In the genomic region with DNA sequence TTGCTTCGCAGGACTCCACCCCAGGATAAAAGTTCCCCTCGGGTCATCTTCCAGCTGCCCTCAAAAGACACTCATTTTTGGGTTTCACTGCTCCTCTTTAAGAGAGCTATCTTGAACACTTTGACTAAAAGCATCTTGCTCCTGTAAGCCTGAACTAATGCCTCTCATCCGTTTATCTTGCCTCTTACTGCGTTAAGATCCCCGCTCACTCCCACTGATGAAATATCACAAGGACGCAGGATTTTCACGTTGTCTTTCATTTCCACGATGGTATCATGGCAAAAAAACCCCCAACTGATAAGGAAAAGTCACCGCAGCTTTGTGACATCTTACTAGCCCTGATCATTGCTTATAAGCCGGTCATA, we compare ENCODE assay signal across 8 cellular contexts. TPM values are rescaled to one million over a fixed set of nuclear protein-coding genes. Genes with fewer than 3 reads are reported as not detected.
A peak's percentile ranks its signal among the peaks of the same experiment; 100 is the strongest.
DNase-seq lines count a peak whose midpoint lies in the region; ATAC-seq, FAIRE-seq and TF ChIP-seq lines count a peak whose summit lies in the region.

No MANE protein-coding gene starts in this region.

- H3K4me3 Mint-ChIP-seq in activated CD8-positive, alpha-beta memory T cell treated with anti-CD3 and anti-CD28 coated beads, Interleukin-2, amount 10 ng/mL, durations not matched to agents 7 days and 5 days, result peak overlapping the region; percentile 99

- H3K9me3 Mint-ChIP-seq in activated CD8-positive, alpha-beta memory T cell treated with anti-CD3 and anti-CD28 coated beads, Interleukin-2, amount 10 ng/mL, durations not matched to agents 7 days and 5 days (ENCODE audit: low read depth), result no peaks in the 10 kb centered on the region

- H3K4me2 ChIP-seq in HepG2 (ENCODE audit: low read depth, low read length), result peak overlapping the region; percentile 90

- BruUV-seq in HepG2 (replicated peaks; lab: Mats Ljungman, UMichigan), result no TSS peak

- no peaks in the 10 kb centered on the region for H3K27me3 Mint-ChIP-seq in activated CD8-positive, alpha-beta memory T cell treated with anti-CD3 and anti-CD28 coated beads, Interleukin-2, amount 10 ng/mL, durations not matched to agents 7 days and 5 days

- peaks cover 3% of the 10 kb centered on the region; the same call in 1 of the 2 replicates for H4K20me1 ChIP-seq in HepG2 (ENCODE audit: insufficient read depth, low read length)

- H3K27ac Mint-ChIP-seq in activated CD8-positive, alpha-beta memory T cell treated with anti-CD3 and anti-CD28 coated beads, Interleukin-2, amount 10 ng/mL, durations not matched to agents 7 days and 5 days, result peak overlapping the region; percentile 93

- peaks cover 70% of the 10 kb centered on the region for H3K79me2 ChIP-seq in HepG2 (ENCODE audit: insufficient read depth, low read length)

- 0 out of 5 replicates have a peak, but pooled peaks cover 0 to 2% of the 10 kb centered on the region in 2 experiments for H3K36me3 ChIP-seq in HepG2 (replicated peaks in 1 of 2; ENCODE audit: control insufficient read depth in 1 of 2, insufficient read depth in 2 of 2, low read length in 2 of 2)
- H3K36me3 ChIP-seq in tibial artery, result no peaks in the 10 kb centered on the region

- H3K4me1 Mint-ChIP-seq in activated CD8-positive, alpha-beta memory T cell treated with anti-CD3 and anti-CD28 coated beads, Interleukin-2, amount 10 ng/mL, durations not matched to agents 7 days and 5 days, result peaks cover 21% of the 10 kb centered on the region

- POLR2A ChIA-PET in HepG2 (lab: Yijun Ruan, JAX) (interaction anchor here (1.0 to 2.6 kb wide), 6 partner anchors 10 to 123 kb away, joined by 3 to 17 read pairs (median 7); no protein-coding TSS in a partner anchor), HEK293T (lab: Yijun Ruan, JAX) (interaction anchor here (1.1 to 1.6 kb wide), 4 partner anchors 14 to 27 kb away, joined by 3 to 5 read pairs (median 4); no protein-coding TSS in a partner anchor)

- CTCF ChIA-PET in activated CD8-positive, alpha-beta memory T cell treated with anti-CD3 and anti-CD28 coated beads, Interleukin-2, amount 10 ng/mL, durations not matched to agents 7 days and 5 days (lab: Charles Lee), result interaction anchor here (1.5 kb wide), 1 partner anchor 21 kb away, joined by 4 read pairs; no protein-coding TSS in a partner anchor
- CTCF ChIA-PET in HepG2 (lab: Yijun Ruan, JAX; ENCODE audit: low intra/inter-chr PET ratio, low total read pairs) (no interaction called here), HEK293T (lab: Yijun Ruan, JAX) (interaction anchor here (1.3 to 2.9 kb wide), 3 partner anchors 20 to 157 kb away, joined by 4 to 7 read pairs (median 6); no protein-coding TSS in a partner anchor)

- ATAC-seq in activated CD8-positive, alpha-beta memory T cell treated with anti-CD3 and anti-CD28 coated beads, Interleukin-2, amount 10 ng/mL, durations not matched to agents 7 days and 5 days, result no peak
- no peak for ATAC-seq in HepG2

- TF ChIP-seq CTCF in HepG2 (CRISPR knock-in tag; IDR thresholded peaks at IDR 0.05), result no peak
- no peak for TF ChIP-seq CTCF in tibial artery (IDR thresholded peaks at IDR 0.05)

- no peaks in the 10 kb centered on the region; a peak in 1 of 5 replicates for H3K27me3 ChIP-seq in HepG2 (ENCODE audit: control insufficient read depth in 1 of 2, insufficient read depth in 2 of 2, low read length in 2 of 2)
- no peaks in the 10 kb centered on the region for H3K27me3 ChIP-seq in tibial artery

- DNase-seq in activated CD8-positive, alpha-beta memory T cell treated with anti-CD3 and anti-CD28 coated beads, Interleukin-2, amount 10 ng/mL, durations not matched to agents 7 days and 5 days, result no peak
- no peak for DNase-seq in activated CD8-positive, alpha-beta memory T cell treated with anti-CD3 and anti-CD28 coated beads, Interleukin-2, amount 50 U/mL, for 4 hours
- DNase-seq in amniotic epithelial cell (ENCODE audit: low read depth) (peak; percentile 44), HepG2 (ENCODE audit: low spot score) (no peak), tibial artery (no peak), HEK293T (ENCODE audit: extremely low spot score) (no peak)
- no peak for DNase-seq in stimulated activated CD4-positive, alpha-beta T cell treated with anti-CD3 and anti-CD28 coated beads, Interleukin-4, amount 100 ng/mL, for 24 hours
- DNase-seq in stimulated activated CD4-positive, alpha-beta T cell treated with anti-CD3 and anti-CD28 coated beads, Interleukin-1b, Interleukin-23, amount 100 ng/mL, for 48 hours, result no peak

- intact Hi-C loops in HepG2 (cut with micrococcal nuclease; ENCODE audit: unreplicated experiment) (no loop called here), tibial artery (cut with DNase I; ENCODE audit: low total_unique reads) (no loop called here)

- H3K9me3 ChIP-seq in HepG2 (ENCODE audit: low read length), result no peaks in the 10 kb centered on the region
- no peaks in the 10 kb centered on the region for H3K9me3 ChIP-seq in tibial artery

- in situ Hi-C loops in HepG2 (cut with HindIII; ENCODE audit: extremely low pct_ligation_motif_present, low pct_unique_long_range_greater_than_20kb), result loop anchor here (10.0 kb wide), 3 partner anchors 91 to 151 kb away; no protein-coding TSS in a partner anchor

- H3K4me1 ChIP-seq in HepG2 (ENCODE audit: insufficient read depth, low read length), result peaks cover 50% of the 10 kb centered on the region
- no peaks in the 10 kb centered on the region for H3K4me1 ChIP-seq in tibial artery

- no peak for FAIRE-seq in HepG2 (lab: Jason Lieb, UNC)

- H3K9ac ChIP-seq in HepG2 (ENCODE audit: insufficient read depth, low read depth, low read length), result peak overlapping the region; percentile 78

- TF ChIP-seq POLR2A in HepG2 (IDR thresholded peaks at IDR 0.05; ENCODE audit: insufficient read depth in 1 of 2, low read depth in 2 of 2, low read length in 2 of 2), result no peak

- no peak overlapping the region for H2AFZ ChIP-seq in HepG2 (ENCODE audit: low read length)

- no peak for TF ChIP-seq EP300 in HepG2 (IDR thresholded peaks at IDR 0.05; ENCODE audit: low read depth in 2 of 2, low read length in 2 of 2)
- no peak for TF ChIP-seq EP300 in HepG2 (CRISPR knock-in tag; IDR thresholded peaks at IDR 0.05; ENCODE audit: borderline replicate concordance)

- H3K27ac ChIP-seq in HepG2 (ENCODE audit: extremely low read length, insufficient read depth, low read length) (peak overlapping the region; percentile 91), tibial artery (peak overlapping the region; percentile 83 to 89)

- peaks cover 12% of the 10 kb centered on the region for H3K36me3 Mint-ChIP-seq in activated CD8-positive, alpha-beta memory T cell treated with anti-CD3 and anti-CD28 coated beads, Interleukin-2, amount 10 ng/mL, durations not matched to agents 7 days and 5 days

- peak overlapping the region; percentile 54 to 85 (median 60) for H3K4me3 ChIP-seq in HepG2 (replicated peaks in 1 of 3; ENCODE audit: insufficient read depth in 1 of 3, low read depth in 2 of 3, low read length in 3 of 3)
- peak overlapping the region; percentile 65 to 84 for H3K4me3 ChIP-seq in tibial artery

- no peak for TF ChIP-seq RAD21 in HepG2 (CRISPR knock-in tag; IDR thresholded peaks at IDR 0.05)

- WGBS in HepG2 (ENCODE audit: low lambda C conversion rate), result 20% methylated on average over 9 of the region's 10 CpGs

TF ChIP-seq in HepG2, 621 proteins besides CTCF, POLR2A, EP300 and RAD21 (continues in another document):
- no peak for TF ChIP-seq ZNF17 (CRISPR knock-in tag; IDR thresholded peaks at IDR 0.05)
- no peak for TF ChIP-seq BHLHE40 (IDR thresholded peaks at IDR 0.05; ENCODE audit: low read length)

TF ChIP-seq in HEK293T, 16 proteins besides CTCF, POLR2A, EP300 and RAD21:
- TF ChIP-seq, protein P1, sequence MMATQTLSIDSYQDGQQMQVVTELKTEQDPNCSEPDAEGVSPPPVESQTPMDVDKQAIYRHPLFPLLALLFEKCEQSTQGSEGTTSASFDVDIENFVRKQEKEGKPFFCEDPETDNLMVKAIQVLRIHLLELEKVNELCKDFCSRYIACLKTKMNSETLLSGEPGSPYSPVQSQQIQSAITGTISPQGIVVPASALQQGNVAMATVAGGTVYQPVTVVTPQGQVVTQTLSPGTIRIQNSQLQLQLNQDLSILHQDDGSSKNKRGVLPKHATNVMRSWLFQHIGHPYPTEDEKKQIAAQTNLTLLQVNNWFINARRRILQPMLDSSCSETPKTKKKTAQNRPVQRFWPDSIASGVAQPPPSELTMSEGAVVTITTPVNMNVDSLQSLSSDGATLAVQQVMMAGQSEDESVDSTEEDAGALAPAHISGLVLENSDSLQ (IDR thresholded peaks at IDR 0.05), result no peak
- no peak for TF ChIP-seq ELF4 (IDR thresholded peaks at IDR 0.05)
- TF ChIP-seq TARDBP (IDR thresholded peaks at IDR 0.05), result no peak
- TF ChIP-seq L3MBTL2 (conservative IDR thresholded peaks at IDR 0.05), result no peak
- TF ChIP-seq FOXK2 (IDR thresholded peaks at IDR 0.05), result no peak
- no peak for TF ChIP-seq FOXM1 (IDR thresholded peaks at IDR 0.05; ENCODE audit: borderline replicate concordance)
- TF ChIP-seq CTBP1 (IDR thresholded peaks at IDR 0.05; ENCODE audit: borderline replicate concordance), result no peak
- no peak for TF ChIP-seq HDGF (IDR thresholded peaks at IDR 0.05; ENCODE audit: borderline replicate concordance)
- no peak for TF ChIP-seq NFRKB (IDR thresholded peaks at IDR 0.05)

RNA-seq across cellular contexts. Expression of gene ACSL4, which starts 0.6 kb away (rescaled TPM):
- 10 to 100 TPM; 68.3 to 95.1 TPM for total RNA-seq in activated CD8-positive, alpha-beta memory T cell treated with anti-CD3 and anti-CD28 coated beads, Interleukin-2, amount 10 ng/mL, durations not matched to agents 7 days and 5 days
- total RNA-seq in HepG2 (2016; rRNA removed; fragmentation: Illumina TruSeq; extraction: Trizol), result 316 and 521 TPM in 2 replicates
- total RNA-seq in HepG2 (2016; cell fraction: cytosol; rRNA removed; fragmentation: Illumina TruSeq; extraction: Trizol; ENCODE audit: low read depth), result 26.7 and 28.6 TPM in 2 replicates
- total RNA-seq in HepG2 (2016; cell fraction: insoluble cytoplasmic fraction; rRNA removed; fragmentation: Illumina TruSeq; extraction: Trizol), result 304 and 484 TPM in 2 replicates
- 83.2 and 99.0 TPM in 2 replicates for total RNA-seq in HepG2 (2016; cell fraction: membrane; rRNA removed; fragmentation: Illumina TruSeq; extraction: Trizol)
- 195 and 201 TPM in 2 replicates for total RNA-seq in HepG2 (2016; cell fraction: nucleus; rRNA removed; fragmentation: Illumina TruSeq; extraction: Trizol)
- 176 and 207 TPM in 2 replicates for polyA plus RNA-seq in HepG2 (2011; rRNA removed)
- 107 and 171 TPM in 2 replicates for polyA plus RNA-seq in HepG2 (2011; cell fraction: cytosol; rRNA removed)
- 84.2 and 108 TPM in 2 replicates for polyA plus RNA-seq in HepG2 (2011; cell fraction: nucleus; rRNA removed)
- polyA plus RNA-seq in HepG2 (2012), result 293 and 329 TPM in 2 replicates
- 5.7 and 7.1 TPM in 2 replicates for polyA plus RNA-seq in HepG2 (2016; cell fraction: cytosol; fragmentation: Illumina TruSeq; extraction: Trizol; ENCODE audit: low read depth)
- 281 and 310 TPM in 2 replicates for polyA plus RNA-seq in HepG2 (2016; cell fraction: insoluble cytoplasmic fraction; fragmentation: Illumina TruSeq; extraction: Trizol; ENCODE audit: low read depth)
- polyA plus RNA-seq in HepG2 (2016; cell fraction: membrane; fragmentation: Illumina TruSeq; extraction: Trizol; ENCODE audit: low read depth), result 26.0 and 28.9 TPM in 2 replicates
- 191 and 192 TPM in 2 replicates for polyA plus RNA-seq in HepG2 (2016; cell fraction: nucleus; fragmentation: Illumina TruSeq; extraction: Trizol; ENCODE audit: insufficient read depth, low read depth)
- 51.4 and 478 TPM in 2 replicates for polyA minus RNA-seq in HepG2 (2011; rRNA and poly(A)+ RNA removed; ENCODE audit: low replicate concordance)
- polyA minus RNA-seq in HepG2 (2011; cell fraction: cytosol; rRNA and poly(A)+ RNA removed), result 475 and 658 TPM in 2 replicates
- polyA minus RNA-seq in HepG2 (2011; cell fraction: nucleus; rRNA and poly(A)+ RNA removed), result 386 and 495 TPM in 2 replicates
